ENCODE assay signal across 1 cellular context in genomic region chr4:42083816-42084215, GRCh38.
TF ChIP-seq lines count a peak whose summit lies in the region.

No MANE protein-coding gene starts in this region.

TF ChIP-seq in IMR-90, 13 proteins besides CTCF, POLR2A, EP300 and RAD21 (continued from another document):
- TF ChIP-seq USF2 (IDR thresholded peaks at IDR 0.05; ENCODE audit: low read depth, low read length) (no peak), CHD1 (IDR thresholded peaks at IDR 0.05; ENCODE audit: low read depth, low read length) (no peak)
